Comparison of ENCODE assay signal across 1 cellular context in genomic region chr4:128536746-128537145, GRCh38.
TF ChIP-seq lines count a peak whose summit lies in the region.

No MANE protein-coding gene starts in this region.

TF ChIP-seq in H1, 55 proteins besides CTCF, POLR2A, EP300 and RAD21:
- TF ChIP-seq CBX5 (IDR thresholded peaks at IDR 0.05; ENCODE audit: low read depth, low read length) (no peak), KDM5A (IDR thresholded peaks at IDR 0.05; ENCODE audit: low read length) (no peak), KDM1A (IDR thresholded peaks at IDR 0.05; ENCODE audit: borderline replicate concordance, low read length) (no peak), SIRT6 (IDR thresholded peaks at IDR 0.05; ENCODE audit: low read length) (no peak), RXRA (IDR thresholded peaks at IDR 0.05; ENCODE audit: insufficient read depth, low read depth, low read length) (no peak), SIN3A (conservative IDR thresholded peaks at IDR 0.05 in 1 of 2, IDR thresholded peaks at IDR 0.05 in 1 of 2; ENCODE audit: low read depth in 1 of 2, low read length in 2 of 2) (no peak), SP2 (IDR thresholded peaks at IDR 0.05; ENCODE audit: low read length) (no peak), E2F6 (IDR thresholded peaks at IDR 0.05) (no peak), SRF (IDR thresholded peaks at IDR 0.05; ENCODE audit: low read depth, low read length) (no peak), CREB1 (IDR thresholded peaks at IDR 0.05) (no peak), CTBP2 (IDR thresholded peaks at IDR 0.05; ENCODE audit: borderline replicate concordance, insufficient read depth, insufficient read length, low read length) (no peak), CHD7 (IDR thresholded peaks at IDR 0.05; ENCODE audit: insufficient replicate concordance, low read length) (no peak), TBP (IDR thresholded peaks at IDR 0.05; ENCODE audit: low read depth, low read length) (no peak), SP1 (IDR thresholded peaks at IDR 0.05; ENCODE audit: low read depth, low read length) (no peak), RNF2 (IDR thresholded peaks at IDR 0.05; ENCODE audit: borderline replicate concordance, low read depth, low read length, missing control alignments, poor library complexity, severe bottlenecking) (no peak), RBBP5 (IDR thresholded peaks at IDR 0.05; ENCODE audit: borderline replicate concordance, low read depth, low read length) (no peak), BRCA1 (IDR thresholded peaks at IDR 0.05; ENCODE audit: low read depth, low read length) (no peak), USF2 (IDR thresholded peaks at IDR 0.05; ENCODE audit: low read length) (no peak), SAP30 (IDR thresholded peaks at IDR 0.05; ENCODE audit: insufficient read depth, insufficient replicate concordance, low read length) (no peak)
TF ChIP-seq in H1: peak in this region for 0.
